8 cellular contexts compared by ENCODE assay signal in the genomic region with DNA sequence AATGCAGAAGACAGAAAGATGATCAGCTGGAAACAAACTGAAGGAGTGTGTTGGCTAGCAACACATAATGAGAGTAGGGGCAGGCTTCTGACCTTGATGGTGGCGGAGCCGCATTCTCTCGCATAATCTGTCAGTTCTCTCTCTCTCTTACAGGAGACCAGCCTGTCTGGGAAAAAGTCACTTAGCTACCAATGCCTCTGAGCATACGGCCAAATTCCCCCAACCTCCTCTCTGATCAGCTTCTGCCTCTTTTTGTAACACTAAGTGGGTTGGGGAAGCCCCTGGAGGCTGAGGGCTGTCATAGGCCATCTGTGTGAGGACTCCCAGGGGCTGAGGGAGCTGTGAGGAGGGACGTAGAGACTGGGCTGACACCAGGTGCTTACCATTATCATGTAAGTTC.
DNase-seq lines count a peak whose midpoint lies in the region; ATAC-seq and TF ChIP-seq lines count a peak whose summit lies in the region.

No MANE protein-coding gene starts in this region.

- ATAC-seq in GM21360 (IDR thresholded peaks at IDR 0.05; ENCODE audit: unreplicated experiment) (peak; percentile 88), HG03520 (IDR thresholded peaks at IDR 0.05; ENCODE audit: unreplicated experiment) (peak; percentile 82)

- no peaks in the 10 kb centered on the region for H3K27me3 Mint-ChIP-seq in endodermal cell (ENCODE audit: insufficient read depth)

- no peaks in the 10 kb centered on the region for H3K27me3 ChIP-seq in endodermal cell (ENCODE audit: control insufficient read depth, insufficient read depth, low read length, poor library complexity, severe bottlenecking)

- 0 out of 3 replicates have a peak, but pooled peaks have one; percentile 22 for TF ChIP-seq CTCF in GM12872 (IDR thresholded peaks at IDR 0.05; ENCODE audit: insufficient read depth, low read depth, low read length)
- TF ChIP-seq CTCF in endodermal cell (conservative IDR thresholded peaks at IDR 0.05) = peak; percentile 22
- no peak for TF ChIP-seq CTCF in foreskin fibroblast (IDR thresholded peaks at IDR 0.05; ENCODE audit: low read depth, low read length)

- H3K4me1 ChIP-seq in endodermal cell (ENCODE audit: control insufficient read depth, insufficient read depth, low read length) = peaks cover 4% of the 10 kb centered on the region

- peaks cover 17% of the 10 kb centered on the region for H3K36me3 Mint-ChIP-seq in endodermal cell (ENCODE audit: low read depth)

- H3K4me3 Mint-ChIP-seq in endodermal cell = no peak overlapping the region

- H3K4me3 ChIP-seq in endodermal cell (ENCODE audit: low read length) = no peak overlapping the region
- H3K4me3 ChIP-seq in foreskin fibroblast (ENCODE audit: low read depth in 1 of 2, low read length in 2 of 2) = no peak overlapping the region

- H3K4me1 Mint-ChIP-seq in endodermal cell = peaks cover 14% of the 10 kb centered on the region

- DNase-seq in endodermal cell (peak; percentile 76), A172 (ENCODE audit: low spot score) (no peak), foreskin fibroblast (no peak), SKM-1 treated with dmso at 0.1 percent for 144 hours (lab: John Stamatoyannopoulos, UW; ENCODE audit: unreplicated experiment) (no peak)

- H3K9ac ChIP-seq in endodermal cell (ENCODE audit: extremely low read depth, low read length, poor library complexity, severe bottlenecking) = no peak overlapping the region

- H3K27ac ChIP-seq in endodermal cell (ENCODE audit: low read depth, low read length) (peak overlapping the region; percentile 26), temporal lobe (ENCODE audit: low read depth, low read length) (peak overlapping the region; percentile 59)

- WGBS in endodermal cell (ENCODE audit: insufficient coverage in 1 of 2, insufficient read length in 1 of 2), 2 experiments = 74 to 81% methylated on average over 4 to 5 of the region's 5 CpGs

- H3K27ac Mint-ChIP-seq in endodermal cell = no peak overlapping the region

- H3K36me3 ChIP-seq in endodermal cell (ENCODE audit: control insufficient read depth, insufficient read depth, low read length) = peaks cover 24% of the 10 kb centered on the region

- no peaks in the 10 kb centered on the region for H3K9me3 ChIP-seq in endodermal cell (ENCODE audit: control insufficient read depth, low read length)

- no peaks in the 10 kb centered on the region for H3K9me3 Mint-ChIP-seq in endodermal cell
